Comparison of ENCODE assay signal across 18 cellular contexts in the genomic region with DNA sequence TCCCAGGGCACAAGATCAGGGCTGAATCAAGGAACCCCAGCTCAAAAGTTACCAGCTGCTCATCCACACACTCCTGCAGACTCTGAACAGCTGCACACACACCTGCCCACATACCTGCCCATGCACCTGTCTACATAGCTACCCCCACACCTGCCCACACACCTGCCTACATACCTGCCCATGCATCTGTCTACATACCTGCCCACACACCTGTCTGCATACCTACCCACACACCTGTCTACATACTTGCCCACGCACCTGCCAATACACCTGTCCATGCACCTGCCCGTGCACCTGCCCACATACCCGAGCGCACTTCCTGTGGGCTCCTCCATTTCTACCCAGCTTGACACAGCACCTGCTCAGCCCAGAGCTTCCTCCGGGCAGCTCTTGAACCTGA.
"Had no signal": no experiment of that assay in that cellular context is flagged by ENCODE, and none has a peak within 500 bp of the region (broad histone marks: within the 10 kb centered on the region; RNA-seq: fewer than 3 reads in every experiment).

No MANE protein-coding gene starts in this region.

- H3K4me3 Mint-ChIP-seq: activated B cell treated with CpG ODN at 0.5 μM for 24 hours; activated CD4-positive, alpha-beta memory T cell treated with anti-CD3 and anti-CD28 coated beads, Interleukin-2, amount 10 ng/mL, durations not matched to agents 7 days and 5 days; activated T-helper 17 cell treated with anti-CD3 and anti-CD28 coated beads, Interleukin-2, amount 50 U/mL, for 72 hours; brain; immature natural killer cell; memory B cell; natural killer cell; stimulated activated naive B cell treated with anti-CD40 and anti-IgM and Interleukin-4, amounts not matched to agents 10 μg/mL and 1 μg/mL and 100 μg/mL, for 72 hours had no signal

- H3K27ac Mint-ChIP-seq: activated B cell treated with CpG ODN at 0.5 μM for 24 hours; activated CD4-positive, alpha-beta memory T cell treated with anti-CD3 and anti-CD28 coated beads, Interleukin-2, amount 10 ng/mL, durations not matched to agents 7 days and 5 days; activated T-helper 17 cell treated with anti-CD3 and anti-CD28 coated beads, Interleukin-2, amount 50 U/mL, for 72 hours; immature natural killer cell; memory B cell; natural killer cell; stimulated activated naive B cell treated with anti-CD40 and anti-IgM and Interleukin-4, amounts not matched to agents 10 μg/mL and 1 μg/mL and 100 μg/mL, for 72 hours had no signal

- ATAC-seq: activated T-helper 17 cell treated with anti-CD3 and anti-CD28 coated beads, Interleukin-2, amount 50 U/mL, for 72 hours; left ventricle myocardium superior; natural killer cell; stimulated activated naive B cell treated with anti-CD40 and anti-IgM and Interleukin-4, amounts not matched to agents 10 μg/mL and 1 μg/mL and 100 μg/mL, for 72 hours had no signal

- H3K27me3 Mint-ChIP-seq: activated B cell treated with CpG ODN at 0.5 μM for 24 hours, memory B cell had no signal

- H3K4me1 Mint-ChIP-seq: activated B cell treated with CpG ODN at 0.5 μM for 24 hours; activated CD4-positive, alpha-beta memory T cell treated with anti-CD3 and anti-CD28 coated beads, Interleukin-2, amount 10 ng/mL, durations not matched to agents 7 days and 5 days; activated T-helper 17 cell treated with anti-CD3 and anti-CD28 coated beads, Interleukin-2, amount 50 U/mL, for 72 hours; immature natural killer cell; memory B cell; natural killer cell; stimulated activated naive B cell treated with anti-CD40 and anti-IgM and Interleukin-4, amounts not matched to agents 10 μg/mL and 1 μg/mL and 100 μg/mL, for 72 hours had no signal

- H3K36me3 Mint-ChIP-seq: brain; immature natural killer cell; memory B cell; natural killer cell; stimulated activated naive B cell treated with anti-CD40 and anti-IgM and Interleukin-4, amounts not matched to agents 10 μg/mL and 1 μg/mL and 100 μg/mL, for 72 hours had no signal

- H3K9me3 Mint-ChIP-seq: activated B cell treated with CpG ODN at 0.5 μM for 24 hours; activated CD4-positive, alpha-beta memory T cell treated with anti-CD3 and anti-CD28 coated beads, Interleukin-2, amount 10 ng/mL, durations not matched to agents 7 days and 5 days; activated T-helper 17 cell treated with anti-CD3 and anti-CD28 coated beads, Interleukin-2, amount 50 U/mL, for 72 hours; immature natural killer cell; natural killer cell had no signal

- DNase-seq: activated B cell treated with CpG ODN at 0.5 μM for 24 hours; activated CD4-positive, alpha-beta memory T cell treated with anti-CD3 and anti-CD28 coated beads, Interleukin-2, amount 10 ng/mL, durations not matched to agents 7 days and 5 days; activated CD4-positive, alpha-beta T cell treated with anti-CD3 and anti-CD28 coated beads for 4 hours; activated naive CD4-positive, alpha-beta T cell treated with Interleukin-2 at 50 U/mL for 16 hours; activated T-cell treated with anti-CD3 and anti-CD28 coated beads, Interleukin-2, amount 50 U/mL, for 1 hour; anterior cingulate cortex; caudate nucleus; dorsolateral prefrontal cortex; immature natural killer cell; left ventricle myocardium superior; natural killer cell; sigmoid colon; stimulated activated CD4-positive, alpha-beta T cell treated with anti-CD3 and anti-CD28 coated beads, Interleukin-4, amount 100 ng/mL, for 24 hours; stimulated activated naive B cell treated with anti-CD40 and anti-IgM and Interleukin-4, amounts not matched to agents 10 μg/mL and 1 μg/mL and 100 μg/mL, for 72 hours; T-helper 9 cell had no signal
